In genomic region chr9:84966876-84967830, GRCh38 we compare ENCODE assay signal across 17 cellular contexts.
A peak's percentile ranks its signal among the peaks of the same experiment; 100 is the strongest.
DNase-seq lines count a peak whose midpoint lies in the region; ATAC-seq, FAIRE-seq and TF ChIP-seq lines count a peak whose summit lies in the region.
"Had no signal": no experiment of that assay in that cellular context is flagged by ENCODE, and none has a peak within 500 bp of the region (broad histone marks: within the 10 kb centered on the region; RNA-seq: fewer than 3 reads in every experiment).

No MANE protein-coding gene starts in this region.

- no peaks in the 10 kb centered on the region for H3K4me1 Mint-ChIP-seq in activated T-helper 1 cell treated with anti-CD3 and anti-CD28 coated beads, Interleukin-12 subunit alpha, Interleukin-12 subunit beta, Interleukin-2, Interleukin-4 antibody, amounts not matched to agents 30 ng/mL and 10 ng/mL and 1 ng/mL, durations not matched to agents 14 hours and 24 hours and 36 hours (ENCODE audit: low read depth)

- FAIRE-seq in RCC 7860 (lab: Jason Lieb, UNC) = no peak
- FAIRE-seq: frontal cortex had no signal

- H3K27ac Mint-ChIP-seq in activated T-helper 1 cell treated with anti-CD3 and anti-CD28 coated beads, Interleukin-12 subunit alpha, Interleukin-12 subunit beta, Interleukin-2, Interleukin-4 antibody, amounts not matched to agents 30 ng/mL and 10 ng/mL and 1 ng/mL, durations not matched to agents 14 hours and 24 hours and 36 hours = no peak overlapping the region
- H3K27ac Mint-ChIP-seq: activated naive CD4-positive, alpha-beta T cell treated with anti-CD3 and anti-CD28 coated beads, Interleukin-2, amount 50 U/mL, for 72 hours; dendritic cell treated with granulocyte-macrophage colony-stimulating factor and Interleukin-4, amounts not matched to agents 40 ng/mL and 50 ng/mL, for 4 days had no signal

- H3K36me3 Mint-ChIP-seq in activated T-helper 1 cell treated with anti-CD3 and anti-CD28 coated beads, Interleukin-12 subunit alpha, Interleukin-12 subunit beta, Interleukin-2, Interleukin-4 antibody, amounts not matched to agents 30 ng/mL and 10 ng/mL and 1 ng/mL, durations not matched to agents 14 hours and 24 hours and 36 hours (ENCODE audit: low read depth) = no peaks in the 10 kb centered on the region
- H3K36me3 Mint-ChIP-seq: activated naive CD4-positive, alpha-beta T cell treated with anti-CD3 and anti-CD28 coated beads, Interleukin-2, amount 50 U/mL, for 72 hours had no signal

- ATAC-seq in GM19397 (IDR thresholded peaks at IDR 0.05; ENCODE audit: unreplicated experiment) = no peak
- ATAC-seq: activated naive CD4-positive, alpha-beta T cell treated with anti-CD3 and anti-CD28 coated beads, Interleukin-2, amount 50 U/mL, for 72 hours had no signal

- intact Hi-C loops in dorsolateral prefrontal cortex (cut with DNase I) = no loop called here
- intact Hi-C loops in activated T-helper 1 cell treated with anti-CD3 and anti-CD28 coated beads, Interleukin-12 subunit alpha, Interleukin-12 subunit beta, Interleukin-2, Interleukin-4 antibody, amounts not matched to agents 30 ng/mL and 10 ng/mL and 1 ng/mL, durations not matched to agents 14 hours and 24 hours and 36 hours (cut with micrococcal nuclease) = no loop called here

- H3K27me3 ChIP-seq in dorsolateral prefrontal cortex = no peaks in the 10 kb centered on the region

- DNase-seq in GM10266 (ENCODE audit: extremely low spot score) (no peak), HFF-Myc (ENCODE audit: extremely low read depth, low read depth) (no peak), dorsolateral prefrontal cortex (peak in 7 of 10 donors; percentile 56 to 80 (median 68)), middle frontal gyrus (ENCODE audit: extremely low spot score, low spot score) (peak; percentile 70), SW480 (ENCODE audit: low spot score) (no peak), RCC 7860 (ENCODE audit: low spot score) (no peak)
- no peak for DNase-seq in activated T-helper 1 cell treated with anti-CD3 and anti-CD28 coated beads, Interleukin-12 subunit alpha, Interleukin-12 subunit beta, Interleukin-2, Interleukin-4 antibody, amounts not matched to agents 30 ng/mL and 10 ng/mL and 1 ng/mL, durations not matched to agents 14 hours and 24 hours and 36 hours (ENCODE audit: low spot score)
- DNase-seq: activated CD8-positive, alpha-beta memory T cell treated with anti-CD3 and anti-CD28 coated beads for 24 hours; KBM-7; RPMI8226; stimulated activated CD4-positive, alpha-beta T cell treated with anti-CD3 and anti-CD28 coated beads, Interleukin-4, amount 100 ng/mL, for 4 hours had no signal

- H3K27ac ChIP-seq in dorsolateral prefrontal cortex = peak overlapping the region in 52 of 59 donors; percentile 0 to 90 (median 56)
- H3K27ac ChIP-seq: C4-2B, parathyroid adenoma had no signal

- H3K9me3 Mint-ChIP-seq in activated T-helper 1 cell treated with anti-CD3 and anti-CD28 coated beads, Interleukin-12 subunit alpha, Interleukin-12 subunit beta, Interleukin-2, Interleukin-4 antibody, amounts not matched to agents 30 ng/mL and 10 ng/mL and 1 ng/mL, durations not matched to agents 14 hours and 24 hours and 36 hours = no peaks in the 10 kb centered on the region
- H3K9me3 Mint-ChIP-seq: activated naive CD4-positive, alpha-beta T cell treated with anti-CD3 and anti-CD28 coated beads, Interleukin-2, amount 50 U/mL, for 72 hours; dendritic cell treated with granulocyte-macrophage colony-stimulating factor and Interleukin-4, amounts not matched to agents 40 ng/mL and 50 ng/mL, for 4 days had no signal

- H3K4me3 ChIP-seq in HFF-Myc (replicated peaks; ENCODE audit: low read depth, low read length) = no peak overlapping the region
- peak overlapping the region in 13 of 59 donors; percentile 6 to 42 (median 27) for H3K4me3 ChIP-seq in dorsolateral prefrontal cortex

- TF ChIP-seq CTCF in GM10266 (IDR thresholded peaks at IDR 0.05; ENCODE audit: control insufficient read depth, insufficient read depth, low read depth, missing control alignments) (peak; percentile 40), HFF-Myc (IDR thresholded peaks at IDR 0.05; ENCODE audit: low read depth, low read length, missing control alignments) (peak; percentile 25), dorsolateral prefrontal cortex (IDR thresholded peaks at IDR 0.05 in 54 of 56, conservative IDR thresholded peaks at IDR 0.05 in 2 of 56; ENCODE audit: low read depth in 1 of 56, partially characterized antibody in 56 of 56) (peak in 30 of 56 donors; percentile 11 to 50 (median 30))

- H3K4me3 Mint-ChIP-seq in activated T-helper 1 cell treated with anti-CD3 and anti-CD28 coated beads, Interleukin-12 subunit alpha, Interleukin-12 subunit beta, Interleukin-2, Interleukin-4 antibody, amounts not matched to agents 30 ng/mL and 10 ng/mL and 1 ng/mL, durations not matched to agents 14 hours and 24 hours and 36 hours = no peak overlapping the region
- H3K4me3 Mint-ChIP-seq: dendritic cell treated with granulocyte-macrophage colony-stimulating factor and Interleukin-4, amounts not matched to agents 40 ng/mL and 50 ng/mL, for 4 days had no signal

- peaks cover 2% of the 10 kb centered on the region for H3K27me3 Mint-ChIP-seq in activated T-helper 1 cell treated with anti-CD3 and anti-CD28 coated beads, Interleukin-12 subunit alpha, Interleukin-12 subunit beta, Interleukin-2, Interleukin-4 antibody, amounts not matched to agents 30 ng/mL and 10 ng/mL and 1 ng/mL, durations not matched to agents 14 hours and 24 hours and 36 hours (ENCODE audit: insufficient read depth)

Comparison
In these comparisons a context has a peak if more than half of its experiments do, and no peak if none do; other contexts are left out.
1. DNase-seq: peak in dorsolateral prefrontal cortex (7 of 10) and middle frontal gyrus (single experiment); none in GM10266 (single experiment), HFF-Myc (single experiment), SW480 (single experiment), RCC 7860 (single experiment) and activated T-helper 1 cell treated with anti-CD3 and anti-CD28 coated beads, Interleukin-12 subunit alpha, Interleukin-12 subunit beta, Interleukin-2, Interleukin-4 antibody, amounts not matched to agents 30 ng/mL and 10 ng/mL and 1 ng/mL, durations not matched to agents 14 hours and 24 hours and 36 hours (single experiment).
2. Peak in every context shown above with its lines, with median percentiles within 50 percentile points of each other: CTCF ChIP-seq.